Comparison of ENCODE assay signal across 2 cellular contexts in genomic region chr15:28660744-28661143, GRCh38. TPM values are rescaled to one million over a fixed set of nuclear protein-coding genes. Genes with fewer than 3 reads are reported as not detected.
"Had no signal": no experiment of that assay in that cellular context is flagged by ENCODE, and none has a peak within 500 bp of the region (broad histone marks: within the 10 kb centered on the region; RNA-seq: fewer than 3 reads in every experiment).

No MANE protein-coding gene starts in this region.

RNA-seq across cellular contexts. Expression of gene GOLGA8M, which starts 51.5 kb away (rescaled TPM):
- total RNA-seq: G401, GM12878 had no signal
